ENCODE assay signal across 7 cellular contexts in the genomic region with DNA sequence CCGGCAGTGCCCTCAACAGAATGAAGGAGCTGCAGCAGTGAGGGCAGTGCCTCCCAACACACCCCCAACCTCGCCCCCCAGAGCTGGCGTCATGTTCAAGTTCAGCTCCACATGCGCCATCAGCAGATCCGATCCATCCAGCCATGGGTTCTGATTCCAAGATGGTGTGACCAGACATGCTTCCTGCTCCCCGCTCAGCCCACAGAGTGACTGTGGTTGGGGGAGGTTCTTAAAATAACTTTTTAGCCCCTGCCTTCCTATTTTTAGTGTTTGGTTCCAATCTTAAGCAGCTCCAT. TPM values are rescaled to one million over a fixed set of nuclear protein-coding genes. Genes with fewer than 3 reads are reported as not detected.
"Had no signal": no experiment of that assay in that cellular context is flagged by ENCODE, and none has a peak within 500 bp of the region (broad histone marks: within the 10 kb centered on the region; RNA-seq: fewer than 3 reads in every experiment).

No MANE protein-coding gene starts in this region.

- H2AFZ ChIP-seq: GM23338 had no signal

- H3K4me3 ChIP-seq: GM23338, K562 had no signal

- H3K4me1 Mint-ChIP-seq: GM23338, H9 had no signal

- H3K4me2 ChIP-seq: GM23338 had no signal

- DNase-seq: H9, HCEC 1CT, IMR-90, KG1 had no signal

- H3K27ac Mint-ChIP-seq: GM23338, H9 had no signal

- H3K4me3 Mint-ChIP-seq: GM23338, H9 had no signal

- H3K9me3 Mint-ChIP-seq: GM23338, H9 had no signal

RNA-seq across cellular contexts. Expression of a gene that starts 47.4 kb away (rescaled TPM):
- total RNA-seq: HT-29 had no signal
- polyA plus RNA-seq: K562 had no signal
